In genomic region chr15:56917652-56918045, GRCh38 we compare ENCODE assay signal across 1 cellular context.
TF ChIP-seq lines count a peak whose summit lies in the region.

No MANE protein-coding gene starts in this region.

TF ChIP-seq in GM12878, 131 proteins besides CTCF, POLR2A, EP300 and RAD21:
- TF ChIP-seq IKZF2 (IDR thresholded peaks at IDR 0.05), result no peak
- peak; percentile 81 for TF ChIP-seq YY1 (IDR thresholded peaks at IDR 0.05; ENCODE audit: low read depth, low read length)
- TF ChIP-seq EGR1 (IDR thresholded peaks at IDR 0.05; ENCODE audit: borderline replicate concordance in 1 of 2, low read depth in 2 of 2, low read length in 2 of 2), result no peak
- TF ChIP-seq ELK1 (IDR thresholded peaks at IDR 0.05; ENCODE audit: low read depth, low read length), result no peak
- TF ChIP-seq FOXM1 (IDR thresholded peaks at IDR 0.05; ENCODE audit: low read depth, low read length), result no peak
- TF ChIP-seq BCL11A (IDR thresholded peaks at IDR 0.05; ENCODE audit: low read depth, low read length), result no peak
